20 cellular contexts compared by ENCODE assay signal in genomic region chr6:39256294-39256693, GRCh38. TPM values are rescaled to one million over a fixed set of nuclear protein-coding genes. Genes with fewer than 3 reads are reported as not detected.
"Had no signal": no experiment of that assay in that cellular context is flagged by ENCODE, and none has a peak within 500 bp of the region (broad histone marks: within the 10 kb centered on the region; RNA-seq: fewer than 3 reads in every experiment).

No MANE protein-coding gene starts in this region.

- H3K4me1 ChIP-seq: gastrocnemius medialis, heart left ventricle, lower lobe of right lung had no signal

- H3K27me3 ChIP-seq: gastrocnemius medialis, thyroid gland had no signal

- H3K36me3 Mint-ChIP-seq: activated naive CD4-positive, alpha-beta T cell treated with anti-CD3 and anti-CD28 coated beads, Interleukin-2, amount 50 U/mL, for 24 hours; natural killer cell; stimulated activated effector memory CD8-positive, alpha-beta T cell treated with anti-CD3 and anti-CD28 coated beads, Interleukin-12 subunit alpha, Interleukin-12 subunit beta, amount 100 ng/mL, for 72 hours had no signal

- H3K4me2 ChIP-seq: smooth muscle cell had no signal

- H3K4me1 Mint-ChIP-seq: activated naive CD4-positive, alpha-beta T cell treated with anti-CD3 and anti-CD28 coated beads, Interleukin-2, amount 50 U/mL, for 24 hours; natural killer cell; stimulated activated effector memory CD8-positive, alpha-beta T cell treated with anti-CD3 and anti-CD28 coated beads, Interleukin-12 subunit alpha, Interleukin-12 subunit beta, amount 100 ng/mL, for 72 hours had no signal

- H3K9me3 ChIP-seq: gastrocnemius medialis, lower lobe of right lung, thyroid gland had no signal

- H3K27ac ChIP-seq: gastrocnemius medialis, heart left ventricle, lower lobe of right lung, thyroid gland, WERI-Rb-1 had no signal

- H3K27ac Mint-ChIP-seq: activated naive CD4-positive, alpha-beta T cell treated with anti-CD3 and anti-CD28 coated beads, Interleukin-2, amount 50 U/mL, for 24 hours; activated T-cell treated with anti-CD3 and anti-CD28 coated beads, Interleukin-2, amount 50 U/mL, for 72 hours; natural killer cell; stimulated activated effector memory CD8-positive, alpha-beta T cell treated with anti-CD3 and anti-CD28 coated beads, Interleukin-12 subunit alpha, Interleukin-12 subunit beta, amount 100 ng/mL, for 72 hours had no signal

- H3K36me3 ChIP-seq: gastrocnemius medialis, heart left ventricle, lower lobe of right lung, thyroid gland, WERI-Rb-1 had no signal

- DNase-seq: activated gamma-delta T cell; activated T-cell treated with anti-CD3 and anti-CD28 coated beads, Interleukin-2, amount 50 U/mL, for 72 hours; cerebellar nuclear complex; cortex of kidney; gastrocnemius medialis; heart left ventricle; islet precursor cell; left colon; lower lobe of right lung; natural killer cell; stimulated activated CD4-positive, alpha-beta T cell treated with anti-CD3 and anti-CD28 coated beads, Interleukin-4, amount 100 ng/mL, for 24 hours; thyroid gland; WERI-Rb-1 had no signal

- ATAC-seq: activated T-cell treated with anti-CD3 and anti-CD28 coated beads, Interleukin-2, amount 50 U/mL, for 72 hours; gastrocnemius medialis; heart left ventricle; left colon; lower lobe of right lung; sciatic nerve; stimulated activated effector memory CD8-positive, alpha-beta T cell treated with anti-CD3 and anti-CD28 coated beads, Interleukin-12 subunit alpha, Interleukin-12 subunit beta, amount 100 ng/mL, for 72 hours had no signal

- FAIRE-seq: bronchial epithelial cell had no signal

- H3K4me3 Mint-ChIP-seq: activated naive CD4-positive, alpha-beta T cell treated with anti-CD3 and anti-CD28 coated beads, Interleukin-2, amount 50 U/mL, for 24 hours; activated T-cell treated with anti-CD3 and anti-CD28 coated beads, Interleukin-2, amount 50 U/mL, for 72 hours; natural killer cell; stimulated activated effector memory CD8-positive, alpha-beta T cell treated with anti-CD3 and anti-CD28 coated beads, Interleukin-12 subunit alpha, Interleukin-12 subunit beta, amount 100 ng/mL, for 72 hours had no signal

- H3K4me3 ChIP-seq: gastrocnemius medialis, heart left ventricle, lower lobe of right lung, smooth muscle cell, thyroid gland had no signal

- H3K9me3 Mint-ChIP-seq: natural killer cell; stimulated activated effector memory CD8-positive, alpha-beta T cell treated with anti-CD3 and anti-CD28 coated beads, Interleukin-12 subunit alpha, Interleukin-12 subunit beta, amount 100 ng/mL, for 72 hours had no signal

RNA-seq across cellular contexts. Expression of gene KCNK5, which starts 27.0 kb away (rescaled TPM):
- total RNA-seq: smooth muscle cell had no signal
- polyA plus RNA-seq: smooth muscle cell had no signal

RNA-seq across cellular contexts. Expression of gene KCNK17, which starts 57.9 kb away (rescaled TPM):
- total RNA-seq: activated T-cell treated with anti-CD3 and anti-CD28 coated beads, Interleukin-2, amount 50 U/mL, for 72 hours; bronchial epithelial cell; gastrocnemius medialis; smooth muscle cell; T-helper 2 cell treated with Interferon-gamma antibody and Interleukin-4, amounts not matched to agents 100 ng/mL and 5 ng/mL, for 36 hours; ureter had no signal
- polyA plus RNA-seq: smooth muscle cell had no signal
